ENCODE assay signal across 1 cellular context in genomic region chr6:141254336-141254735, GRCh38.
TF ChIP-seq lines count a peak whose summit lies in the region.

No MANE protein-coding gene starts in this region.

TF ChIP-seq in IMR-90, 13 proteins besides CTCF, POLR2A, EP300 and RAD21 (continued from another document):
- no peak for TF ChIP-seq USF2 (IDR thresholded peaks at IDR 0.05; ENCODE audit: low read depth, low read length)
- no peak for TF ChIP-seq MAFK (IDR thresholded peaks at IDR 0.05; ENCODE audit: low read depth, low read length)
- no peak for TF ChIP-seq RCOR1 (IDR thresholded peaks at IDR 0.05; ENCODE audit: insufficient replicate concordance, low read length)
- TF ChIP-seq FOS (IDR thresholded peaks at IDR 0.05; ENCODE audit: low read depth, low read length): no peak
- TF ChIP-seq SMC3 (IDR thresholded peaks at IDR 0.05; ENCODE audit: low read depth, low read length): no peak
